8 cellular contexts compared by ENCODE assay signal in genomic region chr2:197293252-197294007, GRCh38. TPM values are rescaled to one million over a fixed set of nuclear protein-coding genes. Genes with fewer than 3 reads are reported as not detected.
DNase-seq lines count a peak whose midpoint lies in the region; ATAC-seq and TF ChIP-seq lines count a peak whose summit lies in the region.

No MANE protein-coding gene starts in this region.

- DNase-seq in activated CD4-positive, alpha-beta T cell treated with anti-CD3 and anti-CD28 coated beads for 36 hours = peak; percentile 51
- no peak for DNase-seq in activated CD4-positive, alpha-beta T cell treated with anti-CD3 and anti-CD28 coated beads, Interleukin-2, amount 50 U/mL, for 1 hour
- no peak for DNase-seq in activated naive CD8-positive, alpha-beta T cell treated with anti-CD3 and anti-CD28 coated beads, Interleukin-2, amount 10 ng/mL, durations not matched to agents 7 days and 5 days
- no peak for DNase-seq in sigmoid colon
- no peak for DNase-seq in H4 (ENCODE audit: low spot score)
- DNase-seq in stimulated activated CD4-positive, alpha-beta T cell treated with anti-CD3 and anti-CD28 coated beads, Interleukin-4, amount 100 ng/mL, for 4 hours = no peak
- no peak for DNase-seq in mesothelial cell of epicardium (ENCODE audit: low spot score in 2 of 2, unreplicated experiment in 2 of 2)

- H3K27me3 ChIP-seq in sigmoid colon = no peaks in the 10 kb centered on the region

- intact Hi-C loops in activated CD4-positive, alpha-beta T cell treated with anti-CD3 and anti-CD28 coated beads for 36 hours (cut with DNase I, micrococcal nuclease) = loop anchor here (2.0 to 5.0 kb wide), 3 partner anchors 15 to 1051 kb away; no protein-coding TSS in a partner anchor
- intact Hi-C loops in sigmoid colon (cut with DNase I) = no loop called here

- peaks cover 7% of the 10 kb centered on the region for H3K9me3 Mint-ChIP-seq in activated CD4-positive, alpha-beta T cell treated with anti-CD3 and anti-CD28 coated beads for 36 hours (ENCODE audit: low read depth)
- peaks cover 2% of the 10 kb centered on the region for H3K9me3 Mint-ChIP-seq in activated naive CD8-positive, alpha-beta T cell treated with anti-CD3 and anti-CD28 coated beads, Interleukin-2, amount 10 ng/mL, durations not matched to agents 7 days and 5 days
- H3K9me3 Mint-ChIP-seq in mesothelial cell of epicardium = peaks cover 16% of the 10 kb centered on the region

- H3K27ac Mint-ChIP-seq in activated CD4-positive, alpha-beta T cell treated with anti-CD3 and anti-CD28 coated beads for 36 hours = peak overlapping the region; percentile 93
- H3K27ac Mint-ChIP-seq in activated naive CD8-positive, alpha-beta T cell treated with anti-CD3 and anti-CD28 coated beads, Interleukin-2, amount 10 ng/mL, durations not matched to agents 7 days and 5 days = peak overlapping the region; percentile 88
- no peak overlapping the region for H3K27ac Mint-ChIP-seq in mesothelial cell of epicardium

- ATAC-seq in activated CD4-positive, alpha-beta T cell treated with anti-CD3 and anti-CD28 coated beads for 36 hours = peak; percentile 59
- ATAC-seq in HG03460 (IDR thresholded peaks at IDR 0.05; ENCODE audit: unreplicated experiment) = peak; percentile 31
- peak; percentile 72 for ATAC-seq in activated naive CD8-positive, alpha-beta T cell treated with anti-CD3 and anti-CD28 coated beads, Interleukin-2, amount 10 ng/mL, durations not matched to agents 7 days and 5 days (ENCODE audit: low read depth)

- no peak for TF ChIP-seq EP300 in sigmoid colon (IDR thresholded peaks at IDR 0.05)

- peaks cover 53% of the 10 kb centered on the region for H3K36me3 Mint-ChIP-seq in activated CD4-positive, alpha-beta T cell treated with anti-CD3 and anti-CD28 coated beads for 36 hours (ENCODE audit: low read depth)
- H3K36me3 Mint-ChIP-seq in activated naive CD8-positive, alpha-beta T cell treated with anti-CD3 and anti-CD28 coated beads, Interleukin-2, amount 10 ng/mL, durations not matched to agents 7 days and 5 days = peaks cover 35% of the 10 kb centered on the region
- H3K36me3 Mint-ChIP-seq in mesothelial cell of epicardium = no peaks in the 10 kb centered on the region

- peak overlapping the region; percentile 67 for H3K4me3 Mint-ChIP-seq in activated CD4-positive, alpha-beta T cell treated with anti-CD3 and anti-CD28 coated beads for 36 hours
- peak overlapping the region; percentile 75 for H3K4me3 Mint-ChIP-seq in activated naive CD8-positive, alpha-beta T cell treated with anti-CD3 and anti-CD28 coated beads, Interleukin-2, amount 10 ng/mL, durations not matched to agents 7 days and 5 days
- no peak overlapping the region for H3K4me3 Mint-ChIP-seq in mesothelial cell of epicardium

- H3K4me1 Mint-ChIP-seq in activated CD4-positive, alpha-beta T cell treated with anti-CD3 and anti-CD28 coated beads for 36 hours = peaks cover 92% of the 10 kb centered on the region
- peaks cover 75% of the 10 kb centered on the region for H3K4me1 Mint-ChIP-seq in activated naive CD8-positive, alpha-beta T cell treated with anti-CD3 and anti-CD28 coated beads, Interleukin-2, amount 10 ng/mL, durations not matched to agents 7 days and 5 days
- H3K4me1 Mint-ChIP-seq in mesothelial cell of epicardium = peaks cover 2% of the 10 kb centered on the region

- no peaks in the 10 kb centered on the region for H3K27me3 Mint-ChIP-seq in activated CD4-positive, alpha-beta T cell treated with anti-CD3 and anti-CD28 coated beads for 36 hours
- no peaks in the 10 kb centered on the region for H3K27me3 Mint-ChIP-seq in activated naive CD8-positive, alpha-beta T cell treated with anti-CD3 and anti-CD28 coated beads, Interleukin-2, amount 10 ng/mL, durations not matched to agents 7 days and 5 days
- H3K27me3 Mint-ChIP-seq in mesothelial cell of epicardium (ENCODE audit: low read depth) = no peaks in the 10 kb centered on the region

- no peaks in the 10 kb centered on the region for H3K9me3 ChIP-seq in sigmoid colon

- POLR2A ChIA-PET in activated CD4-positive, alpha-beta T cell treated with anti-CD3 and anti-CD28 coated beads for 36 hours (lab: Charles Lee) = interaction anchor here (0.6 to 1.2 kb wide), 2 partner anchors 12 to 88 kb away, joined by 3 to 5 read pairs; no protein-coding TSS in a partner anchor
- POLR2A ChIA-PET in activated naive CD8-positive, alpha-beta T cell treated with anti-CD3 and anti-CD28 coated beads, Interleukin-2, amount 10 ng/mL, durations not matched to agents 7 days and 5 days (lab: Charles Lee) = interaction anchor here (0.5 to 7.2 kb wide), 8 partner anchors 10 to 181 kb away, joined by 3 to 122 read pairs (median 4); partner anchors contain the start of gene ANKRD44

- peak overlapping the region in 2 of 4 donors; percentile 2 to 11 for H3K4me3 ChIP-seq in sigmoid colon

- WGBS in sigmoid colon, 2 donors = 32 to 66% methylated on average over 5 of the region's 5 CpGs

- CTCF ChIA-PET in activated CD4-positive, alpha-beta T cell treated with anti-CD3 and anti-CD28 coated beads for 36 hours (lab: Charles Lee) = interaction anchor here (1.0 to 2.7 kb wide), 6 partner anchors 8 to 88 kb away, joined by 3 to 7 read pairs (median 5); no protein-coding TSS in a partner anchor

- H3K36me3 ChIP-seq in sigmoid colon = no peaks in the 10 kb centered on the region

- no peak for TF ChIP-seq POLR2A in sigmoid colon (IDR thresholded peaks at IDR 0.05)

- H3K27ac ChIP-seq in sigmoid colon = peak overlapping the region; percentile 57 to 77 (median 68)

- TF ChIP-seq CTCF in sigmoid colon (IDR thresholded peaks at IDR 0.05) (no peak), mesothelial cell of epicardium (IDR thresholded peaks at IDR 0.05; ENCODE audit: unreplicated experiment) (no peak)

- peaks cover 0 to 33% (median 30%) of the 10 kb centered on the region in 4 donors for H3K4me1 ChIP-seq in sigmoid colon

RNA-seq across cellular contexts. Expression of gene ANKRD44, which starts 17.1 kb away (rescaled TPM):
- 100 to 1,000 TPM; 122 to 181 TPM for total RNA-seq in activated CD4-positive, alpha-beta T cell treated with anti-CD3 and anti-CD28 coated beads for 36 hours
- total RNA-seq in activated naive CD8-positive, alpha-beta T cell treated with anti-CD3 and anti-CD28 coated beads, Interleukin-2, amount 10 ng/mL, durations not matched to agents 7 days and 5 days = 100 to 1,000 TPM; 240 to 243 TPM
- total RNA-seq in sigmoid colon (10 to 100 TPM; 34.2 to 41.1 (median 37.6) TPM), mesothelial cell of epicardium (7.7 to 10.8 TPM (median 10.4 TPM) in 3 replicates)
- 10 to 100 TPM in 1 of 3 donors, 1 to 10 TPM in 2; 1.2 to 21.3 (median 1.8) TPM for polyA plus RNA-seq in sigmoid colon
- 1.9 and 4.0 TPM in 2 replicates for total RNA-seq in H4 (2014; rRNA removed; shearing (Covaris generic))
